In genomic region chr4:168486961-168487820, GRCh38 we compare ENCODE assay signal across 10 cellular contexts. TPM values are rescaled to one million over a fixed set of nuclear protein-coding genes. Genes with fewer than 3 reads are reported as not detected.
A peak's percentile ranks its signal among the peaks of the same experiment; 100 is the strongest.
DNase-seq lines count a peak whose midpoint lies in the region; ATAC-seq and TF ChIP-seq lines count a peak whose summit lies in the region.
"Had no signal": no experiment of that assay in that cellular context is flagged by ENCODE, and none has a peak within 500 bp of the region (broad histone marks: within the 10 kb centered on the region; RNA-seq: fewer than 3 reads in every experiment).

No MANE protein-coding gene starts in this region.

- no peak for TF ChIP-seq CTCF in upper lobe of right lung (IDR thresholded peaks at IDR 0.05)

- H3K27me3 ChIP-seq in upper lobe of right lung, result no peaks in the 10 kb centered on the region

- H3K4me3 Mint-ChIP-seq in activated T-helper 2 cell treated with anti-CD3 and anti-CD28 coated beads, Interferon-gamma antibody, Interleukin-2, Interleukin-4, amounts not matched to agents 10 μg/mL and 5 μg/mL and 100 μg/mL, durations not matched to agents 14 hours and 24 hours and 36 hours (ENCODE audit: low read depth), result no peak overlapping the region

- H3K27me3 Mint-ChIP-seq in activated T-helper 2 cell treated with anti-CD3 and anti-CD28 coated beads, Interferon-gamma antibody, Interleukin-2, Interleukin-4, amounts not matched to agents 10 μg/mL and 5 μg/mL and 100 μg/mL, durations not matched to agents 14 hours and 24 hours and 36 hours (ENCODE audit: low read depth), result peaks cover 8% of the 10 kb centered on the region

- no peaks in the 10 kb centered on the region for H3K9me3 ChIP-seq in upper lobe of right lung

- peak; percentile 15 for DNase-seq in stimulated activated CD4-positive, alpha-beta T cell treated with anti-CD3 and anti-CD28 coated beads, Interleukin-15, amount 100 ng/mL, for 24 hours
- no peak for DNase-seq in stimulated activated CD4-positive, alpha-beta T cell treated with anti-CD3 and anti-CD28 coated beads, Interleukin-2, amount 100 ng/mL, for 48 hours
- DNase-seq in SW480 (ENCODE audit: low spot score) (peak; percentile 41), fibroblast of peridontal ligament (ENCODE audit: extremely low read depth) (peak; percentile 54), upper lobe of right lung (no peak), KG1 (lab: John Stamatoyannopoulos, UW) (no peak), amygdala (lab: John Stamatoyannopoulos, UW) (no peak)
- no peak for DNase-seq in activated T-helper 2 cell treated with anti-CD3 and anti-CD28 coated beads, Interferon-gamma antibody, Interleukin-2, Interleukin-4, amounts not matched to agents 10 μg/mL and 5 μg/mL and 100 μg/mL, durations not matched to agents 14 hours and 24 hours and 36 hours (ENCODE audit: low spot score)
- DNase-seq: COR-L47, NCI-H1048 had no signal

- no peak overlapping the region for H3K27ac Mint-ChIP-seq in activated T-helper 2 cell treated with anti-CD3 and anti-CD28 coated beads, Interferon-gamma antibody, Interleukin-2, Interleukin-4, amounts not matched to agents 10 μg/mL and 5 μg/mL and 100 μg/mL, durations not matched to agents 14 hours and 24 hours and 36 hours

- peak; percentile 38 for ATAC-seq in upper lobe of right lung

- H3K27ac ChIP-seq in upper lobe of right lung, result no peak overlapping the region

- peaks cover 17% of the 10 kb centered on the region for H3K4me1 Mint-ChIP-seq in activated T-helper 2 cell treated with anti-CD3 and anti-CD28 coated beads, Interferon-gamma antibody, Interleukin-2, Interleukin-4, amounts not matched to agents 10 μg/mL and 5 μg/mL and 100 μg/mL, durations not matched to agents 14 hours and 24 hours and 36 hours (ENCODE audit: low read depth)

- no peaks in the 10 kb centered on the region for H3K36me3 ChIP-seq in upper lobe of right lung

- no peak overlapping the region for H3K4me3 ChIP-seq in upper lobe of right lung

- intact Hi-C loops in upper lobe of right lung (cut with DNase I), result no loop called here
- intact Hi-C loops in activated T-helper 2 cell treated with anti-CD3 and anti-CD28 coated beads, Interferon-gamma antibody, Interleukin-2, Interleukin-4, amounts not matched to agents 10 μg/mL and 5 μg/mL and 100 μg/mL, durations not matched to agents 14 hours and 24 hours and 36 hours (cut with micrococcal nuclease), result no loop called here

- H3K36me3 Mint-ChIP-seq in activated T-helper 2 cell treated with anti-CD3 and anti-CD28 coated beads, Interferon-gamma antibody, Interleukin-2, Interleukin-4, amounts not matched to agents 10 μg/mL and 5 μg/mL and 100 μg/mL, durations not matched to agents 14 hours and 24 hours and 36 hours (ENCODE audit: low read depth), result peaks cover under 1% of the 10 kb centered on the region

- no peaks in the 10 kb centered on the region for H3K4me1 ChIP-seq in upper lobe of right lung

- H3K9me3 Mint-ChIP-seq in activated T-helper 2 cell treated with anti-CD3 and anti-CD28 coated beads, Interferon-gamma antibody, Interleukin-2, Interleukin-4, amounts not matched to agents 10 μg/mL and 5 μg/mL and 100 μg/mL, durations not matched to agents 14 hours and 24 hours and 36 hours, result peaks cover under 1% of the 10 kb centered on the region

RNA-seq across cellular contexts. Expression of gene DDX60L, which starts 6.9 kb away (rescaled TPM):
- total RNA-seq in upper lobe of right lung, result 48.0 TPM
- total RNA-seq in activated T-helper 2 cell treated with anti-CD3 and anti-CD28 coated beads, Interferon-gamma antibody, Interleukin-2, Interleukin-4, amounts not matched to agents 10 μg/mL and 5 μg/mL and 100 μg/mL, durations not matched to agents 14 hours and 24 hours and 36 hours, result 2.6 and 2.7 TPM in 2 replicates

RNA-seq across cellular contexts. Expression of gene PALLD, which starts 9.7 kb away (rescaled TPM):
- 179 TPM for total RNA-seq in upper lobe of right lung
- 19.3 and 19.8 TPM in 2 replicates for total RNA-seq in activated T-helper 2 cell treated with anti-CD3 and anti-CD28 coated beads, Interferon-gamma antibody, Interleukin-2, Interleukin-4, amounts not matched to agents 10 μg/mL and 5 μg/mL and 100 μg/mL, durations not matched to agents 14 hours and 24 hours and 36 hours

Comparison
In these comparisons a context has a peak if more than half of its experiments do, and no peak if none do; other contexts are left out.
1. DNase-seq: peak in stimulated activated CD4-positive, alpha-beta T cell treated with anti-CD3 and anti-CD28 coated beads, Interleukin-15, amount 100 ng/mL, for 24 hours (single experiment), SW480 (single experiment) and fibroblast of peridontal ligament (single experiment); none in stimulated activated CD4-positive, alpha-beta T cell treated with anti-CD3 and anti-CD28 coated beads, Interleukin-2, amount 100 ng/mL, for 48 hours (0 of 2), upper lobe of right lung (single experiment), activated T-helper 2 cell treated with anti-CD3 and anti-CD28 coated beads, Interferon-gamma antibody, Interleukin-2, Interleukin-4, amounts not matched to agents 10 μg/mL and 5 μg/mL and 100 μg/mL, durations not matched to agents 14 hours and 24 hours and 36 hours (single experiment), KG1 (single experiment) and amygdala (0 of 56).
2. RNA of gene DDX60L, which starts 6.9 kb away (total RNA-seq): 48.0 TPM in upper lobe of right lung (single experiment); 2.6 to 2.7 TPM in activated T-helper 2 cell treated with anti-CD3 and anti-CD28 coated beads, Interferon-gamma antibody, Interleukin-2, Interleukin-4, amounts not matched to agents 10 μg/mL and 5 μg/mL and 100 μg/mL, durations not matched to agents 14 hours and 24 hours and 36 hours; every median in the first group is over 10 times any median in the second.